In genomic region chr1:243926299-243926698, GRCh38 we compare ENCODE assay signal across 28 cellular contexts.
DNase-seq lines count a peak whose midpoint lies in the region; ATAC-seq, FAIRE-seq and TF ChIP-seq lines count a peak whose summit lies in the region.
"Had no signal": no experiment of that assay in that cellular context is flagged by ENCODE, and none has a peak within 500 bp of the region (broad histone marks: within the 10 kb centered on the region; RNA-seq: fewer than 3 reads in every experiment).

No MANE protein-coding gene starts in this region.

- ATAC-seq in HG02763 (IDR thresholded peaks at IDR 0.05; ENCODE audit: unreplicated experiment) (no peak), GM19324 (IDR thresholded peaks at IDR 0.05; ENCODE audit: low FRiP score, unreplicated experiment) (no peak)
- ATAC-seq: activated CD4-positive, CD25-positive, alpha-beta regulatory T cell treated with anti-CD3 and anti-CD28 coated beads, Interleukin-2, amount 50 U/mL, for 24 hours; gastrocnemius medialis; mucosa of descending colon; natural killer cell treated with Interleukin-12 subunit alpha and Interleukin-12 subunit beta and Interleukin-15 and Interleukin-18, amount 100 ng/mL, for 72 hours had no signal

- intact Hi-C loops in tibial artery (cut with DNase I; ENCODE audit: low total_unique reads): loop anchor here (10.0 kb wide), 1 partner anchor 119 kb away; no protein-coding TSS in a partner anchor

- no peak for FAIRE-seq in HTR-8/SVneo (lab: Jason Lieb, UNC)

- H3K4me3 ChIP-seq in brain microvascular endothelial cell (ENCODE audit: low read depth, low read length): no peak overlapping the region
- no peak overlapping the region for H3K4me3 ChIP-seq in mesodermal cell (ENCODE audit: extremely low read depth, insufficient read depth, low read length, poor library complexity, severe bottlenecking)
- peak overlapping the region; percentile 9 to 14 for H3K4me3 ChIP-seq in tibial artery
- H3K4me3 ChIP-seq: body of pancreas, dorsolateral prefrontal cortex, gastrocnemius medialis, hepatocyte, mucosa of descending colon, right atrium auricular region, tibial nerve had no signal

- DNase-seq in NCI-H82 treated with DMSO at 0.1 percent for 48 hours (lab: John Stamatoyannopoulos, UW; ENCODE audit: unreplicated experiment) (peak; percentile 53), brain microvascular endothelial cell (no peak), tibial artery (no peak), HTR-8/SVneo (ENCODE audit: insufficient read length, low spot score) (no peak)
- DNase-seq: activated CD4-positive, alpha-beta memory T cell treated with anti-CD3 and anti-CD28 coated beads, Interleukin-2, amount 10 ng/mL, durations not matched to agents 7 days and 5 days; activated CD8-positive, alpha-beta memory T cell treated with anti-CD3 and anti-CD28 coated beads, Interleukin-2, amount 50 U/mL, for 48 hours; activated naive CD4-positive, alpha-beta T cell treated with Interleukin-2 at 50 U/mL for 16 hours; body of pancreas; cerebellar nuclear complex; DMS79; dorsolateral prefrontal cortex; gastrocnemius medialis; Kasumi-1; mucosa of descending colon; NCI-H1436; NCI-H69; stimulated activated CD4-positive, alpha-beta T cell treated with anti-CD3 and anti-CD28 coated beads, Interleukin-12 subunit alpha, Interleukin-12 subunit beta, amount 100 ng/mL, for 4 hours; stimulated activated CD4-positive, alpha-beta T cell treated with anti-CD3 and anti-CD28 coated beads, Interleukin-2, amount 100 ng/mL, for 48 hours had no signal

- no peaks in the 10 kb centered on the region for H3K9me3 ChIP-seq in mesodermal cell (ENCODE audit: control insufficient read depth, low read length)
- H3K9me3 ChIP-seq in tibial artery: no peaks in the 10 kb centered on the region
- H3K9me3 ChIP-seq: body of pancreas, gastrocnemius medialis, mucosa of descending colon, right atrium auricular region, tibial nerve had no signal

- TF ChIP-seq CTCF in brain microvascular endothelial cell (IDR thresholded peaks at IDR 0.05; ENCODE audit: low read depth, low read length, missing control alignments) (no peak), tibial artery (IDR thresholded peaks at IDR 0.05) (no peak)

- H3K27me3 ChIP-seq in brain microvascular endothelial cell (replicated peaks) (no peaks in the 10 kb centered on the region), tibial artery (no peaks in the 10 kb centered on the region)
- H3K27me3 ChIP-seq: dorsolateral prefrontal cortex, right atrium auricular region, tibial nerve had no signal

- peak overlapping the region; percentile 79 for H3K27ac ChIP-seq in brain microvascular endothelial cell
- H3K27ac ChIP-seq in mesodermal cell (ENCODE audit: low read depth, low read length, severe bottlenecking): peak overlapping the region; percentile 67
- H3K27ac ChIP-seq in tibial artery: peak overlapping the region in 1 of 2 donors; percentile 54
- H3K27ac ChIP-seq: body of pancreas, C4-2B, dorsolateral prefrontal cortex, gastrocnemius medialis, hepatocyte, parathyroid adenoma, right atrium auricular region, tibial nerve had no signal

- H3K36me3 ChIP-seq in brain microvascular endothelial cell (replicated peaks): no peaks in the 10 kb centered on the region
- no peaks in the 10 kb centered on the region for H3K36me3 ChIP-seq in mesodermal cell (ENCODE audit: control insufficient read depth, insufficient read depth, low read length)
- no peaks in the 10 kb centered on the region for H3K36me3 ChIP-seq in tibial artery
- H3K36me3 ChIP-seq: gastrocnemius medialis, right atrium auricular region, tibial nerve had no signal

- in situ Hi-C loops in brain microvascular endothelial cell (cut with HindIII; ENCODE audit: low pct_ligation_motif_present, low sequenced_read_pairs): no loop called here

- H3K4me1 ChIP-seq in mesodermal cell (ENCODE audit: control insufficient read depth, insufficient read depth, low read length, poor library complexity, severe bottlenecking): peaks cover 52% of the 10 kb centered on the region
- H3K4me1 ChIP-seq in tibial artery: peaks cover 0 to 64% (median 37%) of the 10 kb centered on the region in 4 donors
- H3K4me1 ChIP-seq: body of pancreas, gastrocnemius medialis, parathyroid adenoma had no signal

- WGBS in mesodermal cell (ENCODE audit: insufficient coverage in 2 of 2), 2 experiments: 88 to 96% methylated on average over 5 of the region's 8 CpGs

Comparison
In these comparisons a context has a peak if more than half of its experiments do, and no peak if none do; other contexts are left out.
1. H3K4me3 ChIP-seq: peak in tibial artery (2 of 2); none in brain microvascular endothelial cell (single experiment) and mesodermal cell (single experiment).